In the genomic region with DNA sequence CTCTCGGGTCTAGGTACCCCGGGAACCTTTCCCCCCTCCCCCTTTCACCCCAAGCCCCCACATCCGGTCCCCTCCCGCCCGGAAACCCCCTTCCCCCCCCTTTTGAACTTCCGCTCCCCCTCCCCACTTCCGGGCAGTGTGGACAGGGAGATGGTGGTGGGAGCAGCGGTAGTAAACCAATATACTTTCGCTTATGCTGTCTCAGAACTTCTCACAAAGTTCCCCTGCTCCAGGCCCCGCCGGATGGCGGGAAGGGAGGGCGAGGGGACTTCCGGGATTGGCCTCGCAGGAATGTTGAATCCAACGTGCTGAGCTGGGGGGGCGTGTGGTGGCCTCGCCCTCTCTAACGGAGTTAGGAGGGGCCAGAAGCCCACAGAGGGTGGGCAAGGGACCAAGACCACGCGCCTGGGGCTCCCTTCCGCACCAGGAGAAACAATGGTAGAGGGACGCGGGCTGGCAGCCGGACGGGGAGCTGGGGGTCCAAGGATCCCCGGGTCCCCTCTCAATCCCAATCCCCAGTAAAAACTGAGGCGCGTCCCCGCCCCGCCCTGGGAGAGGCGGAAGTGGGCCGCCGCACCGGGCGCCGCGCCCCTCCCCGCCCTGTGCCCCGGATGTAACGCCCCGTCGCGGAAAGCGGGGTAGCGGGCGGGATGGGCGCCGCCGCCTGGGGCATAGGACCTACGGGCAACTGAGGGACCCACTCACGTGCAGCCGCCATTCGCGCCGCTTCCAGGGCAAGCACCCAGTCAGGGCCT, we compare ENCODE assay signal across 1 cellular context.
TF ChIP-seq lines count a peak whose summit lies in the region.

No MANE protein-coding gene starts in this region.

TF ChIP-seq in HEK293, 187 proteins besides CTCF, POLR2A, EP300 and RAD21 (continued from another document and continues in another):
- TF ChIP-seq ZSCAN30 (tag by site-specific recombination; IDR thresholded peaks at IDR 0.05) (no peak), ZNF837 (tag by site-specific recombination; IDR thresholded peaks at IDR 0.05) (no peak), ZNF155 (tag by site-specific recombination; IDR thresholded peaks at IDR 0.05) (no peak), SP7 (tag by site-specific recombination; IDR thresholded peaks at IDR 0.05) (0 out of 2 replicates have a peak, but pooled peaks have one; percentile 60), ZNF211 (tag by site-specific recombination; IDR thresholded peaks at IDR 0.05; ENCODE audit: low read depth) (no peak), ZNF169 (tag by site-specific recombination; IDR thresholded peaks at IDR 0.05) (no peak), RBAK (tag by site-specific recombination; IDR thresholded peaks at IDR 0.05) (no peak), ZNF16 (tag by site-specific recombination; IDR thresholded peaks at IDR 0.05; ENCODE audit: low read depth) (no peak), ZBTB8A (tag by site-specific recombination; IDR thresholded peaks at IDR 0.05) (peak; percentile 99), TRIM28 (IDR thresholded peaks at IDR 0.05; ENCODE audit: borderline replicate concordance, low read length) (no peak), ZNF747 (tag by site-specific recombination; IDR thresholded peaks at IDR 0.05) (no peak), KLF1 (tag by site-specific recombination; IDR thresholded peaks at IDR 0.05) (peak; percentile 97), IKZF3 (tag by site-specific recombination; IDR thresholded peaks at IDR 0.05) (peak; percentile 48; the same call in 1 of the 2 replicates), ZNF341 (tag by site-specific recombination; IDR thresholded peaks at IDR 0.05; ENCODE audit: low read depth) (peak; percentile 68), SP3 (tag by site-specific recombination; IDR thresholded peaks at IDR 0.05) (peak; percentile 91), GLI2 (tag by site-specific recombination; IDR thresholded peaks at IDR 0.05; ENCODE audit: borderline replicate concordance, low read depth) (no peak), ZNF548 (tag by site-specific recombination; IDR thresholded peaks at IDR 0.05) (no peak), ZNF544 (tag by site-specific recombination; IDR thresholded peaks at IDR 0.05) (no peak), HOXA7 (CRISPR knock-in tag; IDR thresholded peaks at IDR 0.05; ENCODE audit: borderline replicate concordance) (no peak), ZNF660 (tag by site-specific recombination; IDR thresholded peaks at IDR 0.05) (no peak), BCL11A (tag by site-specific recombination; IDR thresholded peaks at IDR 0.05; ENCODE audit: low read depth) (0 out of 2 replicates have a peak, but pooled peaks have one; percentile 13), ZNF610 (tag by site-specific recombination; IDR thresholded peaks at IDR 0.05; ENCODE audit: borderline replicate concordance) (no peak), GLI4 (tag by site-specific recombination; IDR thresholded peaks at IDR 0.05) (no peak), ZNF560 (tag by site-specific recombination; IDR thresholded peaks at IDR 0.05; ENCODE audit: borderline replicate concordance) (no peak), GFI1B (tag by site-specific recombination; IDR thresholded peaks at IDR 0.05) (no peak), ZBTB20 (tag by site-specific recombination; IDR thresholded peaks at IDR 0.05) (peak; percentile 37; the same call in 1 of the 2 replicates), KLF10 (tag by site-specific recombination; IDR thresholded peaks at IDR 0.05) (peak; percentile 55; the same call in 1 of the 2 replicates), ZNF449 (tag by site-specific recombination; IDR thresholded peaks at IDR 0.05) (peak; percentile 57; the same call in 1 of the 2 replicates), HOXC10 (CRISPR knock-in tag; IDR thresholded peaks at IDR 0.05) (no peak), ZNF701 (tag by site-specific recombination; IDR thresholded peaks at IDR 0.05) (no peak), ZNF239 (tag by site-specific recombination; IDR thresholded peaks at IDR 0.05) (no peak), PRDM6 (tag by site-specific recombination; IDR thresholded peaks at IDR 0.05) (no peak), PRDM1 (tag by site-specific recombination; IDR thresholded peaks at IDR 0.05) (no peak), BCL6B (tag by site-specific recombination; IDR thresholded peaks at IDR 0.05) (no peak), MYNN (tag by site-specific recombination; IDR thresholded peaks at IDR 0.05; ENCODE audit: borderline replicate concordance) (no peak), ZNF112 (tag by site-specific recombination; IDR thresholded peaks at IDR 0.05) (no peak), ZNF549 (tag by site-specific recombination; IDR thresholded peaks at IDR 0.05) (no peak), BCL11B (tag by site-specific recombination; IDR thresholded peaks at IDR 0.05; ENCODE audit: low read depth) (no peak), GLIS1 (tag by site-specific recombination; IDR thresholded peaks at IDR 0.05) (peak; percentile 34; the same call in 1 of the 2 replicates), SCRT1 (tag by site-specific recombination; IDR thresholded peaks at IDR 0.05; ENCODE audit: borderline replicate concordance) (no peak), SETDB1 (IDR thresholded peaks at IDR 0.05; ENCODE audit: insufficient read length, low read length) (no peak), ZNF558 (tag by site-specific recombination; IDR thresholded peaks at IDR 0.05) (no peak), ZNF692 (tag by site-specific recombination; IDR thresholded peaks at IDR 0.05) (no peak), ZBTB11 (tag by site-specific recombination; conservative IDR thresholded peaks at IDR 0.05; ENCODE audit: low read depth) (peak; percentile 71), ZNF600 (tag by site-specific recombination; IDR thresholded peaks at IDR 0.05) (no peak), ZNF48 (tag by site-specific recombination; IDR thresholded peaks at IDR 0.05) (no peak), ZNF175 (tag by site-specific recombination; IDR thresholded peaks at IDR 0.05) (no peak)
- TF ChIP-seq, protein P1, sequence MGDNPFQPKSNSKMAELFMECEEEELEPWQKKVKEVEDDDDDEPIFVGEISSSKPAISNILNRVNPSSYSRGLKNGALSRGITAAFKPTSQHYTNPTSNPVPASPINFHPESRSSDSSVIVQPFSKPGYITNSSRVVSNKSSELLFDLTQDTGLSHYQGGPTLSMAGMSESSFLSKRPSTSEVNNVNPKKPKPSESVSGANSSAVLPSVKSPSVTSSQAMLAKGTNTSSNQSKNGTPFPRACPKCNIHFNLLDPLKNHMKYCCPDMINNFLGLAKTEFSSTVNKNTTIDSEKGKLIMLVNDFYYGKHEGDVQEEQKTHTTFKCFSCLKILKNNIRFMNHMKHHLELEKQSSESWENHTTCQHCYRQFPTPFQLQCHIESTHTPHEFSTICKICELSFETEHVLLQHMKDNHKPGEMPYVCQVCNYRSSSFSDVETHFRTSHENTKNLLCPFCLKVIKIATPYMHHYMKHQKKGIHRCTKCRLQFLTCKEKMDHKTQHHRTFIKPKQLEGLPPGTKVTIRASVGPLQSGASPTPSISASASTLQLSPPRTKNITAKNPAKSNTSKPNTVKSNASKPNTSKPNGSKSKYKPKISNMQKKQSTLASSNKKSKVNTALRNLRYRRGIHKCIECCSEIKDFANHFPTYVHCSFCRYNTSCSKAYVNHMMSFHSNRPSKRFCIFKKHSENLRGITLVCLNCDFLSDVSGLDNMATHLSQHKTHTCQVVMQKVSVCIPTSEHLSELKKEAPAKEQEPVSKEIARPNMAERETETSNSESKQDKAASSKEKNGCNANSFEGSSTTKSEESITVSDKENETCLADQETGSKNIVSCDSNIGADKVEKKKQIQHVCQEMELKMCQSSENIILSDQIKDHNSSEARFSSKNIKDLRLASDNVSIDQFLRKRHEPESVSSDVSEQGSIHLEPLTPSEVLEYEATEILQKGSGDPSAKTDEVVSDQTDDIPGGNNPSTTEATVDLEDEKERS (tag by site-specific recombination; IDR thresholded peaks at IDR 0.05): no peak
- TF ChIP-seq, protein P2, sequence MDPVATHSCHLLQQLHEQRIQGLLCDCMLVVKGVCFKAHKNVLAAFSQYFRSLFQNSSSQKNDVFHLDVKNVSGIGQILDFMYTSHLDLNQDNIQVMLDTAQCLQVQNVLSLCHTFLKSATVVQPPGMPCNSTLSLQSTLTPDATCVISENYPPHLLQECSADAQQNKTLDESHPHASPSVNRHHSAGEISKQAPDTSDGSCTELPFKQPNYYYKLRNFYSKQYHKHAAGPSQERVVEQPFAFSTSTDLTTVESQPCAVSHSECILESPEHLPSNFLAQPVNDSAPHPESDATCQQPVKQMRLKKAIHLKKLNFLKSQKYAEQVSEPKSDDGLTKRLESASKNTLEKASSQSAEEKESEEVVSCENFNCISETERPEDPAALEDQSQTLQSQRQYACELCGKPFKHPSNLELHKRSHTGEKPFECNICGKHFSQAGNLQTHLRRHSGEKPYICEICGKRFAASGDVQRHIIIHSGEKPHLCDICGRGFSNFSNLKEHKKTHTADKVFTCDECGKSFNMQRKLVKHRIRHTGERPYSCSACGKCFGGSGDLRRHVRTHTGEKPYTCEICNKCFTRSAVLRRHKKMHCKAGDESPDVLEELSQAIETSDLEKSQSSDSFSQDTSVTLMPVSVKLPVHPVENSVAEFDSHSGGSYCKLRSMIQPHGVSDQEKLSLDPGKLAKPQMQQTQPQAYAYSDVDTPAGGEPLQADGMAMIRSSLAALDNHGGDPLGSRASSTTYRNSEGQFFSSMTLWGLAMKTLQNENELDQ (tag by site-specific recombination; IDR thresholded peaks at IDR 0.05; ENCODE audit: low read depth): no peak
- TF ChIP-seq, protein P3, sequence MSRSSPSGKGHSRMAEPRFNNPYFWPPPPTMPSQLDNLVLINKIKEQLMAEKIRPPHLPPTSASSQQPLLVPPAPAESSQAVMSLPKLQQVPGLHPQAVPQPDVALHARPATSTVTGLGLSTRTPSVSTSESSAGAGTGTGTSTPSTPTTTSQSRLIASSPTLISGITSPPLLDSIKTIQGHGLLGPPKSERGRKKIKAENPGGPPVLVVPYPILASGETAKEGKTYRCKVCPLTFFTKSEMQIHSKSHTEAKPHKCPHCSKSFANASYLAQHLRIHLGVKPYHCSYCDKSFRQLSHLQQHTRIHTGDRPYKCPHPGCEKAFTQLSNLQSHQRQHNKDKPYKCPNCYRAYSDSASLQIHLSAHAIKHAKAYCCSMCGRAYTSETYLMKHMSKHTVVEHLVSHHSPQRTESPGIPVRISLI (tag by site-specific recombination; IDR thresholded peaks at IDR 0.05): no peak
